In genomic region chr11:110497204-110497987, GRCh38 we compare ENCODE assay signal across 17 cellular contexts.
A peak's percentile ranks its signal among the peaks of the same experiment; 100 is the strongest.
DNase-seq lines count a peak whose midpoint lies in the region; ATAC-seq and TF ChIP-seq lines count a peak whose summit lies in the region.
"Had no signal": no experiment of that assay in that cellular context is flagged by ENCODE, and none has a peak within 500 bp of the region (broad histone marks: within the 10 kb centered on the region; RNA-seq: fewer than 3 reads in every experiment).

No MANE protein-coding gene starts in this region.

- 8 to 50% methylated on average over 2 of the region's 2 CpGs for WGBS in sigmoid colon, 2 donors

- TF ChIP-seq EP300 in sigmoid colon (IDR thresholded peaks at IDR 0.05), result no peak

- H3K4me1 ChIP-seq in A673 (ENCODE audit: insufficient read depth, low read length, poor library complexity, severe bottlenecking) (peaks cover 8% of the 10 kb centered on the region), left lung (peaks cover 0 to 19% of the 10 kb centered on the region in 2 donors), sigmoid colon (no peaks in the 10 kb centered on the region)
- H3K4me1 ChIP-seq: colonic mucosa, tibial artery had no signal

- no TSS peak for BruUV-seq in A673 (replicated peaks; lab: Mats Ljungman, UMichigan)

- CTCF ChIA-PET in A673 (lab: Charles Lee), result no interaction called here

- H3K27ac ChIP-seq in A673 (ENCODE audit: low read depth, low read length, poor library complexity, severe bottlenecking), result no peak overlapping the region
- peak overlapping the region in 1 of 2 donors; percentile 55 for H3K27ac ChIP-seq in left lung
- H3K27ac ChIP-seq in sigmoid colon, result no peak overlapping the region
- H3K27ac ChIP-seq: colonic mucosa, tibial artery had no signal

- POLR2A ChIA-PET in A673 (lab: Charles Lee; ENCODE audit: low non-redundant PET), result no interaction called here

- ATAC-seq in left lung (peak; percentile 80), HG02642 (IDR thresholded peaks at IDR 0.05; ENCODE audit: poor library complexity, unreplicated experiment) (no peak)
- ATAC-seq: left colon, natural killer cell had no signal

- TF ChIP-seq CTCF in A673 (conservative IDR thresholded peaks at IDR 0.05; ENCODE audit: low read depth, low read length) (no peak), left lung (IDR thresholded peaks at IDR 0.05) (no peak), sigmoid colon (IDR thresholded peaks at IDR 0.05) (no peak)

- H3K9me3 ChIP-seq in A673 (ENCODE audit: low read depth, low read length, poor library complexity, severe bottlenecking), result peaks cover 11% of the 10 kb centered on the region
- H3K9me3 ChIP-seq in left lung, result no peaks in the 10 kb centered on the region
- H3K9me3 ChIP-seq in sigmoid colon, result no peaks in the 10 kb centered on the region
- H3K9me3 ChIP-seq: colonic mucosa had no signal

- intact Hi-C loops in A673 (cut with micrococcal nuclease; ENCODE audit: unreplicated experiment), result no loop called here
- intact Hi-C loops in left lung (cut with DNase I), result no loop called here
- intact Hi-C loops in sigmoid colon (cut with DNase I), result no loop called here

- TF ChIP-seq POLR2A in sigmoid colon (IDR thresholded peaks at IDR 0.05), result no peak

- H3K36me3 ChIP-seq in A673 (ENCODE audit: insufficient read depth, low read length, poor library complexity, severe bottlenecking), result no peaks in the 10 kb centered on the region
- H3K36me3 ChIP-seq in left lung, result no peaks in the 10 kb centered on the region
- no peaks in the 10 kb centered on the region for H3K36me3 ChIP-seq in sigmoid colon
- H3K36me3 ChIP-seq: colonic mucosa, tibial artery had no signal

- H3K4me3 ChIP-seq in A673 (ENCODE audit: low read depth, low read length, poor library complexity, severe bottlenecking) (no peak overlapping the region), left lung (no peak overlapping the region), sigmoid colon (no peak overlapping the region)
- H3K4me3 ChIP-seq: colonic mucosa, tibial artery had no signal

- DNase-seq in A673 (ENCODE audit: low spot score), result peak; percentile 31
- DNase-seq in MV-4-11 (lab: John Stamatoyannopoulos, UW), result peak; percentile 94
- peak; percentile 39 for DNase-seq in amniotic epithelial cell (ENCODE audit: low read depth)
- no peak for DNase-seq in left lung
- no peak for DNase-seq in sigmoid colon
- DNase-seq in activated naive CD4-positive, alpha-beta T cell treated with anti-CD3 and anti-CD28 coated beads, Interleukin-2, amount 50 U/mL, for 16 hours, result no peak
- no peak for DNase-seq in NCI-H128 (lab: John Stamatoyannopoulos, UW; ENCODE audit: unreplicated experiment)
- DNase-seq: activated CD4-positive, alpha-beta T cell treated with anti-CD3 and anti-CD28 coated beads, Interleukin-2, amount 50 U/mL, for 4 hours; colonic mucosa; left colon; natural killer cell; NCI-H187 treated with DMSO at 0.1 percent for 48 hours; NCI-H526; stimulated activated CD4-positive, alpha-beta T cell treated with anti-CD3 and anti-CD28 coated beads, Interleukin-4, amount 100 ng/mL, for 1 hour; T1000 had no signal

- H3K27me3 ChIP-seq in A673 (replicated peaks; ENCODE audit: insufficient read depth, low read depth, low read length, poor library complexity), result no peaks in the 10 kb centered on the region
- no peaks in the 10 kb centered on the region for H3K27me3 ChIP-seq in left lung
- no peaks in the 10 kb centered on the region for H3K27me3 ChIP-seq in sigmoid colon
- H3K27me3 ChIP-seq: colonic mucosa, tibial artery had no signal

Comparison
In these comparisons a context has a peak if more than half of its experiments do, and no peak if none do; other contexts are left out.
1. DNase-seq: peak in A673 (single experiment), MV-4-11 (single experiment) and amniotic epithelial cell (single experiment); none in left lung (0 of 2), sigmoid colon (single experiment), activated naive CD4-positive, alpha-beta T cell treated with anti-CD3 and anti-CD28 coated beads, Interleukin-2, amount 50 U/mL, for 16 hours (single experiment) and NCI-H128 (single experiment).